ENCODE assay signal across 15 cellular contexts in genomic region chr2:113528126-113528525, GRCh38. TPM values are rescaled to one million over a fixed set of nuclear protein-coding genes. Genes with fewer than 3 reads are reported as not detected.
DNase-seq lines count a peak whose midpoint lies in the region; ATAC-seq, FAIRE-seq and TF ChIP-seq lines count a peak whose summit lies in the region.
"Not testable (repeated sequence)": the region's sequence is repeated elsewhere in the genome, so short reads cannot be mapped to it uniquely, and the experiment has no call there.
"Had no signal": no experiment of that assay in that cellular context is flagged by ENCODE, and none has a peak within 500 bp of the region (broad histone marks: within the 10 kb centered on the region; RNA-seq: fewer than 3 reads in every experiment).

No MANE protein-coding gene starts in this region.

- H3K4me1 ChIP-seq in A549; GM23338 (ENCODE audit: insufficient read depth); HCT116 (ENCODE audit: control insufficient read depth in 1 of 2, insufficient read depth in 2 of 2, low read length in 2 of 2); OCI-LY3 (ENCODE audit: low read length); K562 (replicated peaks in 1 of 2; ENCODE audit: control insufficient read depth in 2 of 2, insufficient read depth in 2 of 2, low read length in 2 of 2); HepG2 (ENCODE audit: insufficient read depth, low read length): not testable (repeated sequence)

- H3K4me3 ChIP-seq in A549; GM23338; HCT116 (replicated peaks in 1 of 2; ENCODE audit: low read depth in 1 of 2, low read length in 2 of 2); OCI-LY3 (ENCODE audit: low read length); K562; HepG2 (replicated peaks in 1 of 3; ENCODE audit: insufficient read depth in 1 of 3, low read depth in 2 of 3, low read length in 3 of 3): not testable (repeated sequence)

- not testable (repeated sequence) for H3K9ac ChIP-seq in HCT116 (ENCODE audit: low read length); OCI-LY3 (ENCODE audit: low read length); K562 (ENCODE audit: insufficient read depth in 1 of 2, low read depth in 2 of 2, low read length in 2 of 2); HepG2 (ENCODE audit: insufficient read depth, low read depth, low read length)

- H3K4me1 Mint-ChIP-seq in GM23338: not testable (repeated sequence)

- POLR2A ChIA-PET in A549 (lab: Yijun Ruan, JAX); HCT116 (lab: Charles Lee); K562 (lab: Yijun Ruan, JAX); HepG2 (lab: Yijun Ruan, JAX): not testable (repeated sequence)

- intact Hi-C loops in HCT116 (cut with micrococcal nuclease); K562 (cut with micrococcal nuclease); HepG2 (cut with micrococcal nuclease; ENCODE audit: unreplicated experiment): not testable (repeated sequence)

- not testable (repeated sequence) for FAIRE-seq in A549 (lab: Jason Lieb, UNC); K562 (lab: Jason Lieb, UNC); HepG2 (lab: Jason Lieb, UNC)

- not testable (repeated sequence) for H4K20me1 ChIP-seq in GM23338 (replicated peaks; ENCODE audit: insufficient read depth); HCT116 (ENCODE audit: insufficient read depth); OCI-LY3 (ENCODE audit: insufficient read depth, low read length); K562 (replicated peaks; ENCODE audit: control insufficient read depth, insufficient read depth, low read length); HepG2 (ENCODE audit: insufficient read depth, low read length)

- TF ChIP-seq CTCF in A549 (IDR thresholded peaks at IDR 0.05); GM23338 (conservative IDR thresholded peaks at IDR 0.05; ENCODE audit: low read depth in 2 of 2); HCT116 (IDR thresholded peaks at IDR 0.05 in 2 of 3, conservative IDR thresholded peaks at IDR 0.05 in 1 of 3; ENCODE audit: borderline replicate concordance in 1 of 3, insufficient read depth in 1 of 3, low read depth in 2 of 3, low read length in 2 of 3); OCI-LY3 (IDR thresholded peaks at IDR 0.05; ENCODE audit: low read depth, low read length); K562 (IDR thresholded peaks at IDR 0.05 in 2 of 3, conservative IDR thresholded peaks at IDR 0.05 in 1 of 3; ENCODE audit: insufficient read depth in 2 of 3, low read depth in 1 of 3, low read length in 3 of 3); HepG2 (CRISPR knock-in tag; IDR thresholded peaks at IDR 0.05): not testable (repeated sequence)

- H3K36me3 Mint-ChIP-seq in GM23338 (ENCODE audit: low read depth): not testable (repeated sequence)

- not testable (repeated sequence) for H3K9me3 ChIP-seq in A549; HCT116 (ENCODE audit: control insufficient read depth in 1 of 2, insufficient read depth in 1 of 2, low read depth in 1 of 2, low read length in 2 of 2); OCI-LY3 (ENCODE audit: insufficient read depth, low read length); K562 (replicated peaks; ENCODE audit: control insufficient read depth, insufficient read depth, low read depth, low read length); HepG2 (ENCODE audit: low read length)

- H3K4me3 Mint-ChIP-seq in GM23338: not testable (repeated sequence)

- peaks cover 11% of the 10 kb centered on the region; the same call in 1 of the 2 replicates for H3K27me3 ChIP-seq in GM23338 (ENCODE audit: insufficient read depth)
- H3K27me3 ChIP-seq in HCT116 (ENCODE audit: insufficient read depth, low read length); OCI-LY3 (ENCODE audit: low read depth, low read length); K562 (ENCODE audit: control insufficient read depth in 2 of 2, insufficient read depth in 2 of 2, low read length in 2 of 2); HepG2 (ENCODE audit: control insufficient read depth in 1 of 2, insufficient read depth in 2 of 2, low read length in 2 of 2): not testable (repeated sequence)

- H3K9me2 ChIP-seq in GM23338 (ENCODE audit: insufficient read depth); HCT116 (ENCODE audit: insufficient read depth): not testable (repeated sequence)

- BruUV-seq in HCT116 (replicated peaks; lab: Mats Ljungman, UMichigan); K562 (replicated peaks; lab: Mats Ljungman, UMichigan); HepG2 (replicated peaks; lab: Mats Ljungman, UMichigan): not testable (repeated sequence)

- peak; percentile 49 to 55; a peak in 3 of 6 replicates for ATAC-seq in A549
- peak; percentile 56; the same call in 2 of the 3 replicates for ATAC-seq in GM23338
- ATAC-seq in HCT116: 0 out of 2 replicates have a peak, but pooled peaks have one; percentile 40
- peak; percentile 63 for ATAC-seq in K562
- peak; percentile 85 for ATAC-seq in HepG2

- in situ Hi-C loops in K562 (cut with MboI); HepG2 (cut with HindIII; ENCODE audit: extremely low pct_ligation_motif_present, low pct_unique_long_range_greater_than_20kb): not testable (repeated sequence)

- TF ChIP-seq POLR2A in A549 (IDR thresholded peaks at IDR 0.05; ENCODE audit: low read length); HCT116 (IDR thresholded peaks at IDR 0.05; ENCODE audit: borderline replicate concordance, extremely low read depth, insufficient read depth, insufficient read length); K562 (conservative IDR thresholded peaks at IDR 0.05); HepG2 (IDR thresholded peaks at IDR 0.05; ENCODE audit: insufficient read depth in 1 of 2, low read depth in 2 of 2, low read length in 2 of 2): not testable (repeated sequence)

- not testable (repeated sequence) for H3F3A ChIP-seq in GM23338 (replicated peaks; ENCODE audit: low read depth)

- 40% methylated on average over 5 of the region's 5 CpGs for WGBS in A549 (ENCODE audit: missing lambda C conversion rate)
- 48% methylated on average over 3 of the region's 5 CpGs for WGBS in K562 (ENCODE audit: insufficient coverage, low coverage, missing lambda C conversion rate)
- 12% methylated on average over 5 of the region's 5 CpGs for WGBS in HepG2 (ENCODE audit: low lambda C conversion rate)

- not testable (repeated sequence) for H3K36me3 ChIP-seq in GM23338 (ENCODE audit: insufficient read depth); HCT116 (ENCODE audit: control insufficient read depth in 1 of 2, insufficient read depth in 2 of 2, low read length in 2 of 2); OCI-LY3 (replicated peaks; ENCODE audit: low read depth, low read length); K562 (ENCODE audit: control insufficient read depth, insufficient read depth, low read length); HepG2 (replicated peaks in 1 of 2; ENCODE audit: control insufficient read depth in 1 of 2, insufficient read depth in 2 of 2, low read length in 2 of 2)

- not testable (repeated sequence) for TF ChIP-seq EP300 in A549 (IDR thresholded peaks at IDR 0.05); K562 (IDR thresholded peaks at IDR 0.05; ENCODE audit: low read length); HepG2 (IDR thresholded peaks at IDR 0.05; ENCODE audit: low read depth in 2 of 2, low read length in 2 of 2); HepG2 (CRISPR knock-in tag; IDR thresholded peaks at IDR 0.05; ENCODE audit: borderline replicate concordance)

- not testable (repeated sequence) for H2AFZ ChIP-seq in GM23338; HCT116 (ENCODE audit: low read depth, low read length, poor library complexity, severe bottlenecking); OCI-LY3 (ENCODE audit: low read depth, low read length); K562 (ENCODE audit: low read depth, low read length); HepG2 (ENCODE audit: low read length)

- not testable (repeated sequence) for H3K27ac Mint-ChIP-seq in GM23338

- not testable (repeated sequence) for H3K27me3 Mint-ChIP-seq in GM23338 (ENCODE audit: insufficient read depth, low read depth, poor library complexity)

- TF ChIP-seq RAD21 in A549 (conservative IDR thresholded peaks at IDR 0.05 in 1 of 2, IDR thresholded peaks at IDR 0.05 in 1 of 2); HCT116 (IDR thresholded peaks at IDR 0.05; ENCODE audit: low read depth); K562 (CRISPR knock-in tag; conservative IDR thresholded peaks at IDR 0.05 in 1 of 2, IDR thresholded peaks at IDR 0.05 in 1 of 2); HepG2 (CRISPR knock-in tag; IDR thresholded peaks at IDR 0.05): not testable (repeated sequence)

- CTCF ChIA-PET in A549 (lab: Yijun Ruan, JAX): interaction anchor here (1.2 kb wide), 1 partner anchor 438 kb away, joined by 4 read pairs; no protein-coding TSS in a partner anchor
- CTCF ChIA-PET in HCT116 (lab: Charles Lee); K562 (lab: Yijun Ruan, JAX; ENCODE audit: low intra/inter-chr PET ratio): not testable (repeated sequence)
- CTCF ChIA-PET in HepG2 (lab: Yijun Ruan, JAX; ENCODE audit: low intra/inter-chr PET ratio, low total read pairs): interaction anchor here (0.6 to 1.4 kb wide), 2 partner anchors 74 to 76 kb away, joined by 3 to 10 read pairs; no protein-coding TSS in a partner anchor

- H3K9me1 ChIP-seq in K562 (ENCODE audit: control insufficient read depth, insufficient read depth, low read length): not testable (repeated sequence)

- DNase-seq in A549 (ENCODE audit: low read depth in 1 of 2, low spot score in 1 of 2); GM23338 (ENCODE audit: low spot score); HCT116 (ENCODE audit: low read depth, low spot score); K562 (ENCODE audit: extremely low read depth in 1 of 4, low spot score in 3 of 4); HepG2 (ENCODE audit: low spot score): not testable (repeated sequence)
- DNase-seq in HT-29 (ENCODE audit: low spot score): peak; percentile 0

- not testable (repeated sequence) for H3K79me2 ChIP-seq in GM23338 (replicated peaks; ENCODE audit: insufficient read depth); HCT116 (ENCODE audit: insufficient read depth, low read length); OCI-LY3 (ENCODE audit: low read length); K562 (ENCODE audit: control insufficient read depth, insufficient read depth, low read length); HepG2 (ENCODE audit: insufficient read depth, low read length)

- H3K9me3 Mint-ChIP-seq in GM23338: not testable (repeated sequence)

- RAD21 ChIA-PET in HCT116 (lab: Charles Lee; ENCODE audit: low non-redundant PET in 1 of 2, low total read pairs in 2 of 2, uncharacterized antibody in 2 of 2, unreplicated experiment in 2 of 2): not testable (repeated sequence)

- H3K4me2 ChIP-seq in A549; GM23338; HCT116 (ENCODE audit: low read length); K562 (ENCODE audit: insufficient read depth, low read length); HepG2 (ENCODE audit: low read depth, low read length): not testable (repeated sequence)
- H3K4me2 ChIP-seq in OCI-LY3 (ENCODE audit: low read length): peak overlapping the region; percentile 51; the same call in 1 of the 2 replicates

- H3K27ac ChIP-seq in A549; GM23338 (ENCODE audit: low read depth); HCT116 (ENCODE audit: low read depth, low read length); OCI-LY3 (ENCODE audit: low read length); K562 (ENCODE audit: extremely low read depth, low read depth, low read length); HepG2 (ENCODE audit: extremely low read length, insufficient read depth, low read length): not testable (repeated sequence)

RNA-seq across cellular contexts. Expression of gene FOXD4L1, which starts 29.7 kb away (rescaled TPM):
- polyA plus RNA-seq in A549 (2011; rRNA removed) (0.28 and 0.30 TPM in 2 replicates), A549 (2017; fragmentation: RNase III; extraction: RNeasy Plus Mini Kit Qiagen cat#74134 plus additional on column Dnase treatment) (0.59 to 0.90 TPM (median 0.67 TPM) in 3 replicates), GM23338 (2016; fragmentation: Nextera tagmentation; extraction: Ambion mirVana) (not detected in 2 replicates), K562 (2011; rRNA removed) (0.19 and 0.21 TPM in 2 replicates), K562 (2014; fragmentation: Illumina TruSeq; extraction: Trizol) (0.06 and 0.25 TPM in 2 replicates), K562 (2014; fragmentation: Nextera tagmentation; extraction: Ambion mirVana) (not detected), K562 (2014; rRNA removed) (0.42 and 0.73 TPM in 2 replicates), HepG2 (2011; rRNA removed) (0.18 and 0.26 TPM in 2 replicates)
- 0.24 and 0.38 TPM in 2 replicates for polyA plus RNA-seq in A549 (2012; cell fraction: cytosol; rRNA removed)
- polyA plus RNA-seq in A549 (2012; cell fraction: nucleus; rRNA removed): 3.1 and 3.4 TPM in 2 replicates
- polyA minus RNA-seq in A549 (2011; rRNA and poly(A)+ RNA removed): 0.39 and 0.74 TPM in 2 replicates
- not detected in 2 replicates for total RNA-seq in GM23338 (2014; rRNA removed; shearing (Covaris generic))
- total RNA-seq in HCT116 (2021; ENCODE audit: unreplicated experiment) (0.64 TPM), K562 (2014; rRNA removed) (0.24 and 0.32 TPM in 2 replicates), K562 (2014; rRNA removed; fragmentation: Illumina TruSeq; extraction: Trizol) (0.10 and 0.22 TPM in 2 replicates), K562 (2015; rRNA removed; fragmentation: Illumina TruSeq; extraction: Trizol) (0.34 and 0.47 TPM in 2 replicates), K562 (2021) (0.16 and 0.20 TPM in 2 replicates), HepG2 (2016; rRNA removed; fragmentation: Illumina TruSeq; extraction: Trizol) (0.14 and 0.29 TPM in 2 replicates)
- polyA plus RNA-seq in HCT116 (2012): 0.10 and 0.13 TPM in 2 replicates
- total RNA-seq in HT-29 (2014; rRNA removed; shearing (Covaris generic)): not detected in 2 replicates
- total RNA-seq in K562 (2011; cell fraction: chromatin; rRNA removed; ENCODE audit: low replicate concordance): 1.3 TPM in 2 replicates
- 1.1 and 1.2 TPM in 2 replicates for total RNA-seq in K562 (2011; cell fraction: nucleolus; rRNA removed)
- 0.84 and 1.1 TPM in 2 replicates for total RNA-seq in K562 (2011; cell fraction: nucleoplasm; rRNA removed)
- polyA plus RNA-seq in K562 (2011; cell fraction: cytosol; rRNA removed): 0.06 and 0.34 TPM in 2 replicates
- 0.41 and 0.85 TPM in 2 replicates for polyA plus RNA-seq in K562 (2011; cell fraction: nucleus; rRNA removed)
- 0.23 and 0.37 TPM in 2 replicates for polyA plus RNA-seq in K562 (2012)
- 0.28 and 0.30 TPM in 2 replicates for polyA minus RNA-seq in K562 (2011; rRNA and poly(A)+ RNA removed)
- not detected in 2 replicates for polyA minus RNA-seq in K562 (2011; cell fraction: cytosol; rRNA and poly(A)+ RNA removed)
- polyA minus RNA-seq in K562 (2011; cell fraction: nucleus; rRNA and poly(A)+ RNA removed): 0.56 and 1.1 TPM in 2 replicates
- not detected in 2 replicates for total RNA-seq in HepG2 (2016; cell fraction: cytosol; rRNA removed; fragmentation: Illumina TruSeq; extraction: Trizol; ENCODE audit: low read depth)
- 0.30 TPM in 1 of 2 replicates, not detected in the other for total RNA-seq in HepG2 (2016; cell fraction: insoluble cytoplasmic fraction; rRNA removed; fragmentation: Illumina TruSeq; extraction: Trizol)
- total RNA-seq in HepG2 (2016; cell fraction: membrane; rRNA removed; fragmentation: Illumina TruSeq; extraction: Trizol): 0.07 and 0.15 TPM in 2 replicates
- 0.71 and 0.72 TPM in 2 replicates for total RNA-seq in HepG2 (2016; cell fraction: nucleus; rRNA removed; fragmentation: Illumina TruSeq; extraction: Trizol)
- 0.09 and 0.12 TPM in 2 replicates for polyA plus RNA-seq in HepG2 (2011; cell fraction: cytosol; rRNA removed)
- 1.4 TPM in 2 replicates for polyA plus RNA-seq in HepG2 (2011; cell fraction: nucleus; rRNA removed)
- 0.05 and 0.20 TPM in 2 replicates for polyA plus RNA-seq in HepG2 (2012)
- polyA plus RNA-seq in HepG2 (2016; cell fraction: cytosol; fragmentation: Illumina TruSeq; extraction: Trizol; ENCODE audit: low read depth): 0.07 and 0.08 TPM in 2 replicates
- 0.17 TPM in 1 of 2 replicates, not detected in the other for polyA plus RNA-seq in HepG2 (2016; cell fraction: insoluble cytoplasmic fraction; fragmentation: Illumina TruSeq; extraction: Trizol; ENCODE audit: low read depth)
- polyA plus RNA-seq in HepG2 (2016; cell fraction: membrane; fragmentation: Illumina TruSeq; extraction: Trizol; ENCODE audit: low read depth): 0.21 and 0.22 TPM in 2 replicates
- 1.1 and 1.6 TPM in 2 replicates for polyA plus RNA-seq in HepG2 (2016; cell fraction: nucleus; fragmentation: Illumina TruSeq; extraction: Trizol; ENCODE audit: insufficient read depth, low read depth)
- polyA minus RNA-seq in HepG2 (2011; rRNA and poly(A)+ RNA removed; ENCODE audit: low replicate concordance): 0.16 and 0.70 TPM in 2 replicates
- polyA minus RNA-seq in HepG2 (2011; cell fraction: cytosol; rRNA and poly(A)+ RNA removed): not detected in 2 replicates
- polyA minus RNA-seq in HepG2 (2011; cell fraction: nucleus; rRNA and poly(A)+ RNA removed): 2.8 and 4.1 TPM in 2 replicates
- total RNA-seq: A172; A673; CD4-positive, alpha-beta T cell; CD4-positive, CD25-positive, alpha-beta regulatory T cell; CD8-positive, alpha-beta T cell had no signal
- polyA plus RNA-seq: CD14-positive monocyte; CD4-positive, alpha-beta memory T cell; CD8-positive, alpha-beta memory T cell had no signal
